ENCODE assay signal across 21 cellular contexts in genomic region chr12:42507031-42507430, GRCh38.
"Had no signal": no experiment of that assay in that cellular context is flagged by ENCODE, and none has a peak within 500 bp of the region (broad histone marks: within the 10 kb centered on the region; RNA-seq: fewer than 3 reads in every experiment).

No MANE protein-coding gene starts in this region.

- H3K9me3 Mint-ChIP-seq: activated CD4-positive, alpha-beta T cell treated with anti-CD3 and anti-CD28 coated beads, Interleukin-2, amount 10 ng/mL, durations not matched to agents 7 days and 5 days; activated naive CD8-positive, alpha-beta T cell treated with anti-CD3 and anti-CD28 coated beads, Interleukin-2, amount 10 ng/mL, durations not matched to agents 7 days and 5 days; activated T-cell treated with anti-CD3 and anti-CD28 coated beads, Interleukin-2, amount 50 U/mL, for 24 hours; activated T-helper 2 cell treated with anti-CD3 and anti-CD28 coated beads, Interferon-gamma antibody, Interleukin-2, Interleukin-4, amounts not matched to agents 10 μg/mL and 5 μg/mL and 100 μg/mL, durations not matched to agents 14 hours and 24 hours and 36 hours; T-helper 1 cell treated with Interleukin-12 subunit alpha and Interleukin-12 subunit beta and Interleukin-4 antibody, amounts not matched to agents 30 μg/mL and 1 μg/mL, for 36 hours had no signal

- H3K4me3 Mint-ChIP-seq: activated CD4-positive, alpha-beta T cell treated with anti-CD3 and anti-CD28 coated beads, Interleukin-2, amount 10 ng/mL, durations not matched to agents 7 days and 5 days; activated CD8-positive, alpha-beta T cell treated with anti-CD3 and anti-CD28 coated beads, Interleukin-2, amount 10 ng/mL, durations not matched to agents 7 days and 5 days; activated naive CD8-positive, alpha-beta T cell treated with anti-CD3 and anti-CD28 coated beads, Interleukin-2, amount 10 ng/mL, durations not matched to agents 7 days and 5 days; activated T-cell treated with anti-CD3 and anti-CD28 coated beads, Interleukin-2, amount 50 U/mL, for 24 hours; T-helper 1 cell treated with Interleukin-12 subunit alpha and Interleukin-12 subunit beta and Interleukin-4 antibody, amounts not matched to agents 30 μg/mL and 1 μg/mL, for 36 hours had no signal

- H3K36me3 Mint-ChIP-seq: activated naive CD8-positive, alpha-beta T cell treated with anti-CD3 and anti-CD28 coated beads, Interleukin-2, amount 10 ng/mL, durations not matched to agents 7 days and 5 days had no signal

- H3K27ac Mint-ChIP-seq: activated CD4-positive, alpha-beta T cell treated with anti-CD3 and anti-CD28 coated beads, Interleukin-2, amount 10 ng/mL, durations not matched to agents 7 days and 5 days; activated CD8-positive, alpha-beta T cell treated with anti-CD3 and anti-CD28 coated beads, Interleukin-2, amount 10 ng/mL, durations not matched to agents 7 days and 5 days; activated naive CD8-positive, alpha-beta T cell treated with anti-CD3 and anti-CD28 coated beads, Interleukin-2, amount 10 ng/mL, durations not matched to agents 7 days and 5 days; activated T-cell treated with anti-CD3 and anti-CD28 coated beads, Interleukin-2, amount 50 U/mL, for 24 hours; activated T-helper 2 cell treated with anti-CD3 and anti-CD28 coated beads, Interferon-gamma antibody, Interleukin-2, Interleukin-4, amounts not matched to agents 10 μg/mL and 5 μg/mL and 100 μg/mL, durations not matched to agents 14 hours and 24 hours and 36 hours; T-helper 1 cell treated with Interleukin-12 subunit alpha and Interleukin-12 subunit beta and Interleukin-4 antibody, amounts not matched to agents 30 μg/mL and 1 μg/mL, for 36 hours had no signal

- DNase-seq: activated CD4-positive, alpha-beta T cell treated with anti-CD3 and anti-CD28 coated beads, Interleukin-2, amount 10 ng/mL, durations not matched to agents 7 days and 5 days; activated CD8-positive, alpha-beta T cell treated with anti-CD3 and anti-CD28 coated beads, Interleukin-2, amount 10 ng/mL, durations not matched to agents 7 days and 5 days; activated naive CD4-positive, alpha-beta T cell treated with Interleukin-2 at 50 U/mL for 16 hours; activated naive CD8-positive, alpha-beta T cell treated with anti-CD3 and anti-CD28 coated beads, Interleukin-2, amount 10 ng/mL, durations not matched to agents 7 days and 5 days; activated T-cell treated with anti-CD3 and anti-CD28 coated beads, Interleukin-2, amount 50 U/mL, for 24 hours; amygdala; body of pancreas; foreskin keratinocyte; left lung; mammary epithelial cell; midbrain; pancreas; stimulated activated CD4-positive, alpha-beta T cell treated with anti-CD3 and anti-CD28 coated beads, Interleukin-12 subunit alpha, Interleukin-12 subunit beta, amount 100 ng/mL, for 4 hours; stimulated activated CD4-positive, alpha-beta T cell treated with anti-CD3 and anti-CD28 coated beads, Interleukin-1b, Interleukin-23, amount 100 ng/mL, for 48 hours; stimulated activated CD8-positive, alpha-beta memory T cell treated with anti-CD3 and anti-CD28 coated beads, Interleukin-4, amount 100 ng/mL, for 48 hours; stimulated activated naive CD4-positive, alpha-beta T cell treated with Interleukin-2 at 50 U/mL for 16 hours; tibial artery; uterus had no signal

- H3K4me1 Mint-ChIP-seq: activated CD4-positive, alpha-beta T cell treated with anti-CD3 and anti-CD28 coated beads, Interleukin-2, amount 10 ng/mL, durations not matched to agents 7 days and 5 days; activated naive CD8-positive, alpha-beta T cell treated with anti-CD3 and anti-CD28 coated beads, Interleukin-2, amount 10 ng/mL, durations not matched to agents 7 days and 5 days had no signal

- ATAC-seq: activated CD4-positive, CD25-positive, alpha-beta regulatory T cell treated with anti-CD3 and anti-CD28 coated beads, Interleukin-2, amount 50 U/mL, for 24 hours; activated CD8-positive, alpha-beta T cell treated with anti-CD3 and anti-CD28 coated beads, Interleukin-2, amount 10 ng/mL, durations not matched to agents 7 days and 5 days; body of pancreas; foreskin keratinocyte; left lung; pancreas had no signal
